Comparison of ENCODE assay signal across 1 cellular context in the genomic region with DNA sequence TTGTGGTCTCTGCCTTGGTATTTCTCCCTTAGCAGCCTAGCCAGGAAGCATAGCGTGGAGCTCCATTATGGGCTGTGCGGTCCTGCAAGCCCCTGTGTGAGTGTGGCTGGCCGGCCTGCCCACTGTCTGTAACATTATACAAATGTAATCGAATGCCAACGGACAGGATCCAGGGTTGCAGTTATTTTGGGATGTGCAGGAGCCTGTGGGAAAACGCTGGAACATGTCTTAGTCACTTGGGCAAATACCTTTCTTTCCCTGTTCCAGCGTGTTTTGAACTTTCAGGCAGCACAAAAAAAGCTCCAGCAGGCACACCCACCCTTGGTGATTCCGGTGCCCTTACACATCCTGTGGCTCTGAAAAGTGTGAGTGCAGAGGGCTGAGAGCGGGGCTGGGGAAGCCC.
TF ChIP-seq lines count a peak whose summit lies in the region.

No MANE protein-coding gene starts in this region.

TF ChIP-seq in SK-N-SH, 30 proteins besides CTCF, POLR2A, EP300 and RAD21:
- TF ChIP-seq MEF2A (IDR thresholded peaks at IDR 0.05; ENCODE audit: borderline replicate concordance, low read depth): peak; percentile 17; the same call in 1 of the 2 replicates
- peak; percentile 4; the same call in 1 of the 2 replicates for TF ChIP-seq FOSL2 (IDR thresholded peaks at IDR 0.05; ENCODE audit: borderline replicate concordance, low read depth)
- TF ChIP-seq RXRA (IDR thresholded peaks at IDR 0.05; ENCODE audit: borderline replicate concordance, low read depth): no peak
- TF ChIP-seq GABPA (IDR thresholded peaks at IDR 0.05; ENCODE audit: low read depth): no peak
TF ChIP-seq in SK-N-SH: peak in this region for 2.
